In the genomic region with DNA sequence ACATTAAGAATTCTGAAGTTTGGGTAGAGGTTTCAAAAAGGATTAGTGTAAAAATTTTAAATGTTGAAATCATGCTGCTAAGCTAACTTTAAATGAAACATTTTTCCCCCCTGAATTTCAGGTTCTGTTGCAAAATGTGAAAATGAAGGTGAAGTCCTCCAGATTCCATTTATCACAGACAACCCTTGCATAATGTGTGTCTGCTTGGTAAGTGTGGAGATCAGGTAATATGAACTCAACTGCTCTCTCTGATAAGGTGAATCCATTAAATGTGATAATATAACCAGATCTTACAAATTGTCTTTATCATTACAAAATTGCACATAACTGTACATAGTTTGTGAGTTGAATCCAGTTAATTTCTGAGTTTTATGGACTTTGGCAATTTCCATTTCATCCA, we compare ENCODE assay signal across 28 cellular contexts. TPM values are rescaled to one million over a fixed set of nuclear protein-coding genes. Genes with fewer than 3 reads are reported as not detected.
DNase-seq lines count a peak whose midpoint lies in the region; ATAC-seq and TF ChIP-seq lines count a peak whose summit lies in the region.
"Had no signal": no experiment of that assay in that cellular context is flagged by ENCODE, and none has a peak within 500 bp of the region (broad histone marks: within the 10 kb centered on the region; RNA-seq: fewer than 3 reads in every experiment).

No MANE protein-coding gene starts in this region.

- H3K9ac ChIP-seq in fibroblast of lung (ENCODE audit: insufficient read depth, low read length): no peak overlapping the region

- H3K4me3 ChIP-seq in fibroblast of lung (replicated peaks in 1 of 4; ENCODE audit: control extremely low read depth in 1 of 4, insufficient read depth in 1 of 4, low read depth in 3 of 4, low read length in 4 of 4): peak overlapping the region in 3 of 4 experiments; percentile 27 to 75 (median 53)
- no peak overlapping the region for H3K4me3 ChIP-seq in CD4-positive, alpha-beta memory T cell (ENCODE audit: low read length in 2 of 2)
- H3K4me3 ChIP-seq: HAP-1, lung, prostate gland, suprapubic skin had no signal

- no peak overlapping the region for H3K27ac Mint-ChIP-seq in activated naive CD4-positive, alpha-beta T cell treated with anti-CD3 and anti-CD28 coated beads, Interleukin-2, amount 50 U/mL, for 24 hours
- no peak overlapping the region for H3K27ac Mint-ChIP-seq in natural killer cell treated with Interleukin-12 subunit alpha and Interleukin-12 subunit beta and Interleukin-15 and Interleukin-18, amount 100 ng/mL, for 72 hours
- no peak overlapping the region for H3K27ac Mint-ChIP-seq in CD4-positive, alpha-beta memory T cell
- H3K27ac Mint-ChIP-seq: activated CD8-positive, alpha-beta T cell treated with anti-CD3 and anti-CD28 coated beads for 36 hours; activated naive CD8-positive, alpha-beta T cell treated with anti-CD3 and anti-CD28 coated beads, Interleukin-2, amount 10 ng/mL, durations not matched to agents 7 days and 5 days; activated T-helper 17 cell treated with anti-CD3 and anti-CD28 coated beads, Interleukin-2, amount 50 U/mL, for 72 hours; T-helper 1 cell treated with Interleukin-12 subunit alpha and Interleukin-12 subunit beta and Interleukin-4 antibody, amounts not matched to agents 30 μg/mL and 1 μg/mL, for 36 hours had no signal

- peaks cover 46% of the 10 kb centered on the region for H3K27me3 Mint-ChIP-seq in activated naive CD4-positive, alpha-beta T cell treated with anti-CD3 and anti-CD28 coated beads, Interleukin-2, amount 50 U/mL, for 24 hours
- peaks cover 39 to 62% of the 10 kb centered on the region in 2 donors for H3K27me3 Mint-ChIP-seq in natural killer cell treated with Interleukin-12 subunit alpha and Interleukin-12 subunit beta and Interleukin-15 and Interleukin-18, amount 100 ng/mL, for 72 hours
- H3K27me3 Mint-ChIP-seq in CD4-positive, alpha-beta memory T cell: peaks cover 43 to 46% of the 10 kb centered on the region in 2 donors

- CTCF ChIA-PET in CD4-positive, alpha-beta memory T cell (lab: Charles Lee; ENCODE audit: partially characterized antibody): no interaction called here

- peaks cover 15% of the 10 kb centered on the region for H3K4me1 ChIP-seq in fibroblast of lung (ENCODE audit: control insufficient read depth, extremely low read depth, insufficient read depth, low read length)
- H3K4me1 ChIP-seq in CD4-positive, alpha-beta memory T cell (ENCODE audit: insufficient read depth, low read length): peaks cover 5% of the 10 kb centered on the region
- H3K4me1 ChIP-seq: BE2C, HAP-1, prostate gland had no signal

- H3K4me1 Mint-ChIP-seq in activated naive CD4-positive, alpha-beta T cell treated with anti-CD3 and anti-CD28 coated beads, Interleukin-2, amount 50 U/mL, for 24 hours: peaks cover 10% of the 10 kb centered on the region
- peaks cover 6% of the 10 kb centered on the region in 2 donors for H3K4me1 Mint-ChIP-seq in natural killer cell treated with Interleukin-12 subunit alpha and Interleukin-12 subunit beta and Interleukin-15 and Interleukin-18, amount 100 ng/mL, for 72 hours (ENCODE audit: low read depth in 2 of 2)
- H3K4me1 Mint-ChIP-seq in CD4-positive, alpha-beta memory T cell: peaks cover 5 to 14% (median 9%) of the 10 kb centered on the region in 4 donors

- H3K4me3 Mint-ChIP-seq in activated naive CD4-positive, alpha-beta T cell treated with anti-CD3 and anti-CD28 coated beads, Interleukin-2, amount 50 U/mL, for 24 hours: peak overlapping the region; percentile 24
- peak overlapping the region; percentile 18 for H3K4me3 Mint-ChIP-seq in natural killer cell treated with Interleukin-12 subunit alpha and Interleukin-12 subunit beta and Interleukin-15 and Interleukin-18, amount 100 ng/mL, for 72 hours
- no peak overlapping the region for H3K4me3 Mint-ChIP-seq in CD4-positive, alpha-beta memory T cell
- H3K4me3 Mint-ChIP-seq: activated CD8-positive, alpha-beta T cell treated with anti-CD3 and anti-CD28 coated beads for 36 hours; activated naive CD8-positive, alpha-beta T cell treated with anti-CD3 and anti-CD28 coated beads, Interleukin-2, amount 10 ng/mL, durations not matched to agents 7 days and 5 days; T-helper 1 cell treated with Interleukin-12 subunit alpha and Interleukin-12 subunit beta and Interleukin-4 antibody, amounts not matched to agents 30 μg/mL and 1 μg/mL, for 36 hours had no signal

- no peaks in the 10 kb centered on the region for H3K9me3 ChIP-seq in fibroblast of lung (ENCODE audit: control insufficient read depth, insufficient read depth, low read depth, low read length)
- no peaks in the 10 kb centered on the region for H3K9me3 ChIP-seq in CD4-positive, alpha-beta memory T cell (ENCODE audit: control insufficient read depth in 1 of 2, low read length in 2 of 2)
- H3K9me3 ChIP-seq: BE2C, HAP-1, heart left ventricle, prostate gland, suprapubic skin had no signal

- H3K4me2 ChIP-seq in fibroblast of lung (ENCODE audit: extremely low read depth, insufficient read depth, low read length): peak overlapping the region; percentile 49

- H3K27ac ChIP-seq in fibroblast of lung (ENCODE audit: insufficient read depth, low read length): no peak overlapping the region
- no peak overlapping the region for H3K27ac ChIP-seq in CD4-positive, alpha-beta memory T cell (ENCODE audit: low read depth, low read length)
- H3K27ac ChIP-seq: heart left ventricle, prostate gland, RWPE1, suprapubic skin had no signal

- no peaks in the 10 kb centered on the region for H3K27me3 ChIP-seq in fibroblast of lung (ENCODE audit: control insufficient read depth, insufficient read depth, low read length)
- H3K27me3 ChIP-seq in CD4-positive, alpha-beta memory T cell (ENCODE audit: insufficient read depth, low read length): peaks cover 25% of the 10 kb centered on the region

- no peak for TF ChIP-seq CTCF in fibroblast of lung (conservative IDR thresholded peaks at IDR 0.05 in 1 of 2, IDR thresholded peaks at IDR 0.05 in 1 of 2; ENCODE audit: low read depth in 1 of 2, low read length in 2 of 2)

- H4K20me1 ChIP-seq in fibroblast of lung (ENCODE audit: control insufficient read depth, extremely low read depth, insufficient read depth, low read length): no peaks in the 10 kb centered on the region

- ATAC-seq in natural killer cell treated with Interleukin-12 subunit alpha and Interleukin-12 subunit beta and Interleukin-15 and Interleukin-18, amount 100 ng/mL, for 72 hours: no peak
- ATAC-seq in HG03460 (IDR thresholded peaks at IDR 0.05; ENCODE audit: unreplicated experiment): no peak
- ATAC-seq: activated CD8-positive, alpha-beta T cell treated with anti-CD3 and anti-CD28 coated beads for 36 hours; activated T-helper 17 cell treated with anti-CD3 and anti-CD28 coated beads, Interleukin-2, amount 50 U/mL, for 72 hours; heart left ventricle had no signal

- H3K9me3 Mint-ChIP-seq in activated naive CD4-positive, alpha-beta T cell treated with anti-CD3 and anti-CD28 coated beads, Interleukin-2, amount 50 U/mL, for 24 hours: no peaks in the 10 kb centered on the region
- no peaks in the 10 kb centered on the region for H3K9me3 Mint-ChIP-seq in natural killer cell treated with Interleukin-12 subunit alpha and Interleukin-12 subunit beta and Interleukin-15 and Interleukin-18, amount 100 ng/mL, for 72 hours
- H3K9me3 Mint-ChIP-seq in CD4-positive, alpha-beta memory T cell: peaks cover 0 to 2% (median 0%) of the 10 kb centered on the region in 8 donors
- H3K9me3 Mint-ChIP-seq: activated CD8-positive, alpha-beta T cell treated with anti-CD3 and anti-CD28 coated beads for 36 hours; activated naive CD8-positive, alpha-beta T cell treated with anti-CD3 and anti-CD28 coated beads, Interleukin-2, amount 10 ng/mL, durations not matched to agents 7 days and 5 days; activated T-helper 17 cell treated with anti-CD3 and anti-CD28 coated beads, Interleukin-2, amount 50 U/mL, for 72 hours; central memory CD8-positive, alpha-beta T cell; T-helper 1 cell treated with Interleukin-12 subunit alpha and Interleukin-12 subunit beta and Interleukin-4 antibody, amounts not matched to agents 30 μg/mL and 1 μg/mL, for 36 hours had no signal

- intact Hi-C loops in CD4-positive, alpha-beta memory T cell (cut with micrococcal nuclease): no loop called here

- H2AFZ ChIP-seq in fibroblast of lung (ENCODE audit: low read length): no peak overlapping the region

- peaks cover 3% of the 10 kb centered on the region for H3K79me2 ChIP-seq in fibroblast of lung (ENCODE audit: control insufficient read depth, insufficient read depth, low read length)

- no peak for DNase-seq in activated naive CD4-positive, alpha-beta T cell (lab: John Stamatoyannopoulos, UW)
- DNase-seq in fibroblast of lung (ENCODE audit: low read depth in 2 of 2): no peak
- no peak for DNase-seq in natural killer cell treated with Interleukin-12 subunit alpha and Interleukin-12 subunit beta and Interleukin-15 and Interleukin-18, amount 100 ng/mL, for 72 hours (ENCODE audit: low spot score)
- no peak for DNase-seq in CD4-positive, alpha-beta memory T cell
- DNase-seq in amniotic stem cell (lab: John Stamatoyannopoulos, UW): no peak
- DNase-seq in NCI-H2171 treated with DMSO at 0.1 percent for 48 hours (lab: John Stamatoyannopoulos, UW): no peak
- DNase-seq: activated CD8-positive, alpha-beta T cell treated with anti-CD3 and anti-CD28 coated beads for 36 hours; activated naive CD8-positive, alpha-beta T cell treated with anti-CD3 and anti-CD28 coated beads, Interleukin-2, amount 10 ng/mL, durations not matched to agents 7 days and 5 days; BE2C; heart left ventricle; KG1; kidney; MM.1S; NCI-H2029 treated with DMSO at 0.1 percent for 48 hours; NCI-H345; NCI-H748 treated with DMSO at 0.1 percent for 48 hours; stimulated activated CD4-positive, alpha-beta T cell treated with anti-CD3 and anti-CD28 coated beads, Interleukin-15, amount 100 ng/mL, for 24 hours; stimulated activated naive CD4-positive, alpha-beta T cell had no signal

- no peaks in the 10 kb centered on the region for H3K36me3 ChIP-seq in fibroblast of lung (ENCODE audit: control insufficient read depth, insufficient read depth, low read length)
- no peaks in the 10 kb centered on the region for H3K36me3 ChIP-seq in CD4-positive, alpha-beta memory T cell (ENCODE audit: insufficient read depth, low read length)
- H3K36me3 ChIP-seq: BE2C, HAP-1, heart left ventricle, prostate gland, suprapubic skin had no signal

- H3K36me3 Mint-ChIP-seq in activated naive CD4-positive, alpha-beta T cell treated with anti-CD3 and anti-CD28 coated beads, Interleukin-2, amount 50 U/mL, for 24 hours: no peaks in the 10 kb centered on the region
- no peaks in the 10 kb centered on the region for H3K36me3 Mint-ChIP-seq in natural killer cell treated with Interleukin-12 subunit alpha and Interleukin-12 subunit beta and Interleukin-15 and Interleukin-18, amount 100 ng/mL, for 72 hours
- no peaks in the 10 kb centered on the region for H3K36me3 Mint-ChIP-seq in CD4-positive, alpha-beta memory T cell
- H3K36me3 Mint-ChIP-seq: activated naive CD8-positive, alpha-beta T cell treated with anti-CD3 and anti-CD28 coated beads, Interleukin-2, amount 10 ng/mL, durations not matched to agents 7 days and 5 days had no signal

- POLR2A ChIA-PET in CD4-positive, alpha-beta memory T cell (lab: Charles Lee; ENCODE audit: partially characterized antibody): no interaction called here

RNA-seq across cellular contexts. Expression of a gene that starts 1.4 kb away (rescaled TPM):
- total RNA-seq in fibroblast of lung: 12.2 and 28.2 TPM in 2 replicates
- 9.8 and 15.9 TPM in 2 replicates for polyA plus RNA-seq in fibroblast of lung
- polyA plus RNA-seq in fibroblast of lung (2012): 11.0 and 16.0 TPM in 2 replicates
- 7.3 and 11.3 TPM in 2 replicates for polyA minus RNA-seq in fibroblast of lung (ENCODE audit: low replicate concordance)
- under 1 TPM in 1 of 2 donors, not detected in 1; 0.31 TPM for total RNA-seq in natural killer cell treated with Interleukin-12 subunit alpha and Interleukin-12 subunit beta and Interleukin-15 and Interleukin-18, amount 100 ng/mL, for 72 hours
- total RNA-seq in CD4-positive, alpha-beta memory T cell: under 1 TPM in 1 of 2 experiments, not detected in 1; 0.30 TPM
- polyA plus RNA-seq in CD4-positive, alpha-beta memory T cell: under 1 TPM in 1 of 2 donors, not detected in 1; 0.24 TPM
- total RNA-seq: activated CD8-positive, alpha-beta T cell treated with anti-CD3 and anti-CD28 coated beads for 36 hours; activated naive CD8-positive, alpha-beta T cell treated with anti-CD3 and anti-CD28 coated beads, Interleukin-2, amount 10 ng/mL, durations not matched to agents 7 days and 5 days had no signal

Comparison
In these comparisons a context has a peak if more than half of its experiments do, and no peak if none do; other contexts are left out.
1. H3K4me3 Mint-ChIP-seq: peak in activated naive CD4-positive, alpha-beta T cell treated with anti-CD3 and anti-CD28 coated beads, Interleukin-2, amount 50 U/mL, for 24 hours (single experiment) and natural killer cell treated with Interleukin-12 subunit alpha and Interleukin-12 subunit beta and Interleukin-15 and Interleukin-18, amount 100 ng/mL, for 72 hours (single experiment); none in CD4-positive, alpha-beta memory T cell (0 of 8).
2. H3K4me3 ChIP-seq: peak in fibroblast of lung (3 of 4); none in CD4-positive, alpha-beta memory T cell (0 of 2).
3. RNA of a gene that starts 1.4 kb away (total RNA-seq): 12.2 to 28.2 TPM in fibroblast of lung; 0.31 TPM in natural killer cell treated with Interleukin-12 subunit alpha and Interleukin-12 subunit beta and Interleukin-15 and Interleukin-18, amount 100 ng/mL, for 72 hours and 0.30 TPM in CD4-positive, alpha-beta memory T cell; every median in the first group is over 10 times any median in the second.